Comparison of ENCODE assay signal across 8 cellular contexts in genomic region chr5:141968914-141969608, GRCh38. TPM values are rescaled to one million over a fixed set of nuclear protein-coding genes. Genes with fewer than 3 reads are reported as not detected.
DNase-seq lines count a peak whose midpoint lies in the region; ATAC-seq, FAIRE-seq and TF ChIP-seq lines count a peak whose summit lies in the region.

TSS of gene RNF14 (plus strand) at chr5:141969105. CDS start at chr5:141973589, 4,484 bp downstream.

- CTCF ChIA-PET in T-cell (lab: Charles Lee), result interaction anchor here (0.5 to 2.9 kb wide), 43 partner anchors 9 to 1033 kb away, joined by 3 to 54 read pairs (median 4); partner anchors contain the start of genes ARHGAP26 (in 1 of the 2), DELE1 (in 1 of the 2), FCHSD1 (in 1 of the 2) and GNPDA1 (in 1 of the 2)

- DNase-seq in NCI-H128 (lab: John Stamatoyannopoulos, UW; ENCODE audit: unreplicated experiment) (peak; percentile 56), T-cell (peak; percentile 86 to 95 (median 92)), adrenal gland (peak; percentile 92 to 96 (median 95)), left cardiac atrium (peak; percentile 97), psoas muscle (peak; percentile 95 to 97), urothelium cell line (ENCODE audit: low spot score) (peak; percentile 94)

- H3K27me3 Mint-ChIP-seq in T-cell, result no peaks in the 10 kb centered on the region

- peak; percentile 85 to 98 for TF ChIP-seq POLR2A in adrenal gland (IDR thresholded peaks at IDR 0.05)

- POLR2A ChIA-PET in T-cell (lab: Charles Lee), result interaction anchor here (0.5 to 1.6 kb wide), 14 partner anchors 8 to 801 kb away, joined by 3 to 18 read pairs (median 4); no protein-coding TSS in a partner anchor

- H3K4me1 Mint-ChIP-seq in T-cell, result peaks cover 32 to 43% (median 38%) of the 10 kb centered on the region in 3 donors

- intact Hi-C loops in adrenal gland (cut with DNase I) (no loop called here), left cardiac atrium (cut with DNase I) (no loop called here), psoas muscle (cut with DNase I) (no loop called here)

- ATAC-seq in HG02759 (IDR thresholded peaks at IDR 0.05; ENCODE audit: unreplicated experiment) (peak; percentile 91), T-cell (replicated peaks in 1 of 4) (peak; percentile 96 to 98 (median 97)), left cardiac atrium (peak; percentile 99), psoas muscle (peak; percentile 96 to 98 (median 97))

- no peak for FAIRE-seq in urothelium cell line (lab: Jason Lieb, UNC)

- H3K36me3 ChIP-seq in adrenal gland (replicated peaks in 1 of 2) (peaks cover 0 to 18% of the 10 kb centered on the region in 2 donors), psoas muscle (ENCODE audit: insufficient read depth in 1 of 2, low read depth in 1 of 2) (peaks cover 2 to 28% of the 10 kb centered on the region in 2 donors)

- H3K4me1 ChIP-seq in adrenal gland (replicated peaks in 1 of 2) (peaks cover 10 to 36% of the 10 kb centered on the region in 2 donors), psoas muscle (peaks cover 18% of the 10 kb centered on the region)

- peak within 1 kb of the TSS; percentile 90 to 96 (median 92) for H3K4me3 Mint-ChIP-seq in T-cell

- H3K27ac ChIP-seq in adrenal gland, result peak within 1 kb of the TSS; percentile 88 to 98 (median 96)
- peak within 1 kb of the TSS; percentile 98 for H3K27ac ChIP-seq in psoas muscle

- peak within 1 kb of the TSS; percentile 79 for H3K4me3 ChIP-seq in GM12875 (ENCODE audit: low read depth, low read length)
- H3K4me3 ChIP-seq in adrenal gland, result peak within 1 kb of the TSS in 3 of 4 donors; percentile 36 to 91 (median 75)
- peak within 1 kb of the TSS; percentile 87 for H3K4me3 ChIP-seq in psoas muscle

- no peaks in the 10 kb centered on the region for H3K9me3 Mint-ChIP-seq in T-cell

- H3K9me3 ChIP-seq in adrenal gland (replicated peaks in 1 of 3), result no peaks in the 10 kb centered on the region
- no peaks in the 10 kb centered on the region for H3K9me3 ChIP-seq in psoas muscle

- H3K27me3 ChIP-seq in adrenal gland (no peaks in the 10 kb centered on the region), psoas muscle (ENCODE audit: insufficient read depth in 3 of 3, low read length in 2 of 3) (no peaks in the 10 kb centered on the region)

- H3K36me3 Mint-ChIP-seq in T-cell, result peaks cover 8% of the 10 kb centered on the region

- TF ChIP-seq CTCF in GM12875 (IDR thresholded peaks at IDR 0.05; ENCODE audit: borderline replicate concordance, insufficient read depth, low read depth, low read length) (peak; percentile 99), adrenal gland (IDR thresholded peaks at IDR 0.05) (peak; percentile 85 to 98 (median 96)), psoas muscle (IDR thresholded peaks at IDR 0.05) (peak; percentile 97)

- peak within 1 kb of the TSS; percentile 94 to 96 for H3K27ac Mint-ChIP-seq in T-cell

- 0 to 2% (median 0%) methylated on average over 20 to 63 of the region's 63 CpGs for WGBS in adrenal gland, 4 donors
- WGBS in psoas muscle, 3 donors, result 0% methylated on average over 56 to 63 of the region's 63 CpGs

RNA-seq across cellular contexts. Expression of gene RNF14, which starts in this region (rescaled TPM):
- total RNA-seq in T-cell (10 to 100 TPM; 16.4 to 35.8 (median 28.2) TPM), adrenal gland (100 to 1,000 TPM in 2 of 8 donors, 10 to 100 TPM in 6; 71.3 to 110 (median 83.6) TPM), left cardiac atrium (10 to 100 TPM; 71.8 to 87.4 TPM), psoas muscle (10 to 100 TPM; 54.1 to 89.6 (median 71.8) TPM)
- polyA plus RNA-seq in adrenal gland (100 to 1,000 TPM in 1 of 3 donors, 10 to 100 TPM in 2; 21.6 to 122 (median 26.2) TPM), psoas muscle (100 to 1,000 TPM in 1 of 3 donors, 10 to 100 TPM in 2; 44.1 to 137 (median 77.9) TPM)

Comparison
In these comparisons a context has a peak if more than half of its experiments do, and no peak if none do; other contexts are left out.
1. Peak in every context shown above with its lines: DNase-seq, ATAC-seq, H3K4me3 ChIP-seq and H3K27ac ChIP-seq.